Comparison of ENCODE assay signal across 27 cellular contexts in genomic region chr7:42159150-42159549, GRCh38.
DNase-seq lines count a peak whose midpoint lies in the region; ATAC-seq and TF ChIP-seq lines count a peak whose summit lies in the region.
"Had no signal": no experiment of that assay in that cellular context is flagged by ENCODE, and none has a peak within 500 bp of the region (broad histone marks: within the 10 kb centered on the region; RNA-seq: fewer than 3 reads in every experiment).

No MANE protein-coding gene starts in this region.

- 17 to 21% methylated on average over 3 of the region's 3 CpGs for WGBS in GM23248 (ENCODE audit: low coverage in 1 of 2, low lambda C conversion rate in 2 of 2, missing lambda C conversion rate in 2 of 2), 2 experiments

- H3K9me3 ChIP-seq in GM23248 (ENCODE audit: low read depth), result no peaks in the 10 kb centered on the region
- H3K9me3 ChIP-seq in BE2C, result no peaks in the 10 kb centered on the region
- H3K9me3 ChIP-seq: A549, HAP-1, MG63, SJSA1 had no signal

- TF ChIP-seq CTCF in nephron (IDR thresholded peaks at IDR 0.05; ENCODE audit: unreplicated experiment in 3 of 3) (no peak), type B pancreatic cell (conservative IDR thresholded peaks at IDR 0.05) (no peak), BE2C (IDR thresholded peaks at IDR 0.05; ENCODE audit: low read depth, low read length) (no peak)

- H3K9me3 Mint-ChIP-seq in nephron, result no peaks in the 10 kb centered on the region
- no peaks in the 10 kb centered on the region for H3K9me3 Mint-ChIP-seq in type B pancreatic cell
- H3K9me3 Mint-ChIP-seq: GM23338, HFFc6 had no signal

- peaks cover 15% of the 10 kb centered on the region for H3K79me2 ChIP-seq in GM23248 (ENCODE audit: insufficient read depth)

- H3K27me3 ChIP-seq in GM23248 (replicated peaks; ENCODE audit: insufficient read depth), result no peaks in the 10 kb centered on the region
- no peaks in the 10 kb centered on the region for H3K27me3 ChIP-seq in BE2C
- H3K27me3 ChIP-seq: MG63, SJSA1 had no signal

- DNase-seq in GM23248, result peak; percentile 40
- peak; percentile 33 for DNase-seq in dedifferentiated amniotic fluid mesenchymal stem cell (ENCODE audit: extremely low spot score)
- no peak for DNase-seq in type B pancreatic cell (ENCODE audit: extremely low spot score, unreplicated experiment)
- no peak for DNase-seq in BE2C
- DNase-seq in NOMO-1 (lab: John Stamatoyannopoulos, UW; ENCODE audit: unreplicated experiment in 2 of 2), result no peak
- DNase-seq in inferior parietal cortex (ENCODE audit: extremely low spot score), result no peak
- DNase-seq: Calu3; CD8-positive, alpha-beta memory T cell; DMS79 treated with DMSO at 0.1 percent for 48 hours; HFFc6; KG1; MG63; NCI-H1105 treated with DMSO at 0.1 percent for 48 hours; NCI-H146; NCI-H2029; NCI-H446; NCI-H524 treated with DMSO at 0.1 percent for 48 hours; NCI-H774; PC-3 had no signal

- H3K36me3 Mint-ChIP-seq in nephron (ENCODE audit: low read depth) (peaks cover 3% of the 10 kb centered on the region), type B pancreatic cell (peaks cover 13% of the 10 kb centered on the region)
- H3K36me3 Mint-ChIP-seq: CD14-positive monocyte; CD8-positive, alpha-beta memory T cell had no signal

- no peak overlapping the region for H3K27ac ChIP-seq in GM23248
- H3K27ac ChIP-seq: A549, SJSA1 had no signal

- H3K36me3 ChIP-seq in GM23248 (ENCODE audit: low read depth), result no peaks in the 10 kb centered on the region
- no peaks in the 10 kb centered on the region for H3K36me3 ChIP-seq in BE2C
- H3K36me3 ChIP-seq: HAP-1, MG63, SJSA1 had no signal

- no peak for ATAC-seq in HG03439 (IDR thresholded peaks at IDR 0.05; ENCODE audit: unreplicated experiment)
- ATAC-seq: A549, GM23338, PC-3 had no signal

- no peak overlapping the region for H3K9ac ChIP-seq in GM23248

- in situ Hi-C loops in GM23248 (cut with MboI), result no loop called here

- H3K9me2 ChIP-seq in GM23248 (ENCODE audit: insufficient read depth), result no peaks in the 10 kb centered on the region

- H3K4me3 Mint-ChIP-seq in nephron, result no peak overlapping the region
- H3K4me3 Mint-ChIP-seq in type B pancreatic cell, result no peak overlapping the region
- H3K4me3 Mint-ChIP-seq: B cell; CD14-positive monocyte; CD8-positive, alpha-beta memory T cell; GM23338; HFFc6 had no signal

- H3K27ac Mint-ChIP-seq in nephron (peak overlapping the region; percentile 63 to 81 (median 78)), type B pancreatic cell (peak overlapping the region; percentile 37)
- H3K27ac Mint-ChIP-seq: B cell; CD14-positive monocyte; CD8-positive, alpha-beta memory T cell; GM23338; HFFc6 had no signal

- H3K27me3 Mint-ChIP-seq in nephron (ENCODE audit: low read depth), result peaks cover 3% of the 10 kb centered on the region
- no peaks in the 10 kb centered on the region for H3K27me3 Mint-ChIP-seq in type B pancreatic cell
- H3K27me3 Mint-ChIP-seq: CD8-positive, alpha-beta memory T cell had no signal

- H3K4me1 Mint-ChIP-seq in nephron, result peaks cover 62% of the 10 kb centered on the region
- peaks cover 60% of the 10 kb centered on the region for H3K4me1 Mint-ChIP-seq in type B pancreatic cell (ENCODE audit: unreplicated experiment)
- H3K4me1 Mint-ChIP-seq: B cell; CD14-positive monocyte; CD8-positive, alpha-beta memory T cell had no signal

- peaks cover 15% of the 10 kb centered on the region; the same call in 1 of the 2 replicates for H3F3A ChIP-seq in GM23248 (ENCODE audit: insufficient read depth)

- no peak overlapping the region for H3K4me2 ChIP-seq in GM23248 (ENCODE audit: unreplicated experiment)
- H3K4me2 ChIP-seq: A549, GM23338 had no signal

- no peak overlapping the region for H2AFZ ChIP-seq in GM23248
- H2AFZ ChIP-seq: GM23338 had no signal

- no peak overlapping the region for H3K4me3 ChIP-seq in GM23248
- H3K4me3 ChIP-seq in BE2C (ENCODE audit: low read depth, low read length), result no peak overlapping the region
- H3K4me3 ChIP-seq: A549, GM23338, HAP-1, MG63, SJSA1 had no signal

- H3K4me1 ChIP-seq in GM23248 (ENCODE audit: insufficient read depth) (peaks cover 32% of the 10 kb centered on the region), BE2C (no peaks in the 10 kb centered on the region)
- H3K4me1 ChIP-seq: A549, SJSA1 had no signal

- no peaks in the 10 kb centered on the region for H4K20me1 ChIP-seq in GM23248 (ENCODE audit: insufficient read depth)

Comparison
In these comparisons a context has a peak if more than half of its experiments do, and no peak if none do; other contexts are left out.
1. DNase-seq: peak in GM23248 (single experiment) and dedifferentiated amniotic fluid mesenchymal stem cell (single experiment); none in type B pancreatic cell (single experiment), BE2C (single experiment), NOMO-1 (0 of 2) and inferior parietal cortex (single experiment).